10 cellular contexts compared by ENCODE assay signal in genomic region chr5:68272289-68272688, GRCh38. TPM values are rescaled to one million over a fixed set of nuclear protein-coding genes. Genes with fewer than 3 reads are reported as not detected.
DNase-seq lines count a peak whose midpoint lies in the region; ATAC-seq, FAIRE-seq and TF ChIP-seq lines count a peak whose summit lies in the region.
"Had no signal": no experiment of that assay in that cellular context is flagged by ENCODE, and none has a peak within 500 bp of the region (broad histone marks: within the 10 kb centered on the region; RNA-seq: fewer than 3 reads in every experiment).

No MANE protein-coding gene starts in this region.

- no peaks in the 10 kb centered on the region for H3K27me3 Mint-ChIP-seq in glutamatergic neuron (ENCODE audit: unreplicated experiment)

- TF ChIP-seq CTCF in glutamatergic neuron (IDR thresholded peaks at IDR 0.05; ENCODE audit: partially characterized antibody, unreplicated experiment): peak; percentile 48

- no peaks in the 10 kb centered on the region for H3K36me3 Mint-ChIP-seq in glutamatergic neuron (ENCODE audit: unreplicated experiment)

- peaks cover 33% of the 10 kb centered on the region for H3K4me1 Mint-ChIP-seq in glutamatergic neuron (ENCODE audit: low read depth, unreplicated experiment)

- peak; percentile 57 for DNase-seq in ELR (ENCODE audit: low read depth)
- DNase-seq in SW480 (ENCODE audit: low spot score): peak; percentile 13
- DNase-seq in glutamatergic neuron: no peak
- DNase-seq in HK-2 (ENCODE audit: unreplicated experiment): no peak
- no peak for DNase-seq in NK-92 treated with Interleukin-12 subunit alpha and Interleukin-12 subunit beta, amount 100 ng/mL, for 24 hours (lab: John Stamatoyannopoulos, UW)
- DNase-seq in mucosa of gallbladder (ENCODE audit: low spot score): no peak
- DNase-seq: NCI-H526 treated with DMSO at 0.1 percent for 48 hours had no signal

- H3K27ac Mint-ChIP-seq in glutamatergic neuron (ENCODE audit: unreplicated experiment): no peak overlapping the region
- H3K27ac Mint-ChIP-seq: activated T-helper 1 cell treated with anti-CD3 and anti-CD28 coated beads, Interleukin-12 subunit alpha, Interleukin-12 subunit beta, Interleukin-2, Interleukin-4 antibody, amounts not matched to agents 30 ng/mL and 10 ng/mL and 1 ng/mL, durations not matched to agents 14 hours and 24 hours and 36 hours had no signal

- peak; percentile 94 for FAIRE-seq in A204.1 (lab: Jason Lieb, UNC)

- no peaks in the 10 kb centered on the region for H3K9me3 Mint-ChIP-seq in glutamatergic neuron (ENCODE audit: unreplicated experiment)
- H3K9me3 Mint-ChIP-seq: activated T-helper 1 cell treated with anti-CD3 and anti-CD28 coated beads, Interleukin-12 subunit alpha, Interleukin-12 subunit beta, Interleukin-2, Interleukin-4 antibody, amounts not matched to agents 30 ng/mL and 10 ng/mL and 1 ng/mL, durations not matched to agents 14 hours and 24 hours and 36 hours had no signal

- no peak overlapping the region for H3K4me3 Mint-ChIP-seq in glutamatergic neuron (ENCODE audit: unreplicated experiment)
- H3K4me3 Mint-ChIP-seq: activated T-helper 1 cell treated with anti-CD3 and anti-CD28 coated beads, Interleukin-12 subunit alpha, Interleukin-12 subunit beta, Interleukin-2, Interleukin-4 antibody, amounts not matched to agents 30 ng/mL and 10 ng/mL and 1 ng/mL, durations not matched to agents 14 hours and 24 hours and 36 hours had no signal

- ATAC-seq in GM19351 (IDR thresholded peaks at IDR 0.05; ENCODE audit: unreplicated experiment): no peak

RNA-seq across cellular contexts. Expression of gene PIK3R1, which starts 56.7 kb away (rescaled TPM):
- total RNA-seq in glutamatergic neuron (ENCODE audit: unreplicated experiment) (49.4 TPM), mucosa of gallbladder (125 TPM)

Comparison
In these comparisons a context has a peak if more than half of its experiments do, and no peak if none do; other contexts are left out.
1. DNase-seq: peak in ELR (single experiment) and SW480 (single experiment); none in glutamatergic neuron (single experiment), HK-2 (single experiment), NK-92 treated with Interleukin-12 subunit alpha and Interleukin-12 subunit beta, amount 100 ng/mL, for 24 hours (single experiment) and mucosa of gallbladder (single experiment).